Comparison of ENCODE assay signal across 14 cellular contexts in genomic region chr1:18121072-18121820, GRCh38. TPM values are rescaled to one million over a fixed set of nuclear protein-coding genes. Genes with fewer than 3 reads are reported as not detected.
A peak's percentile ranks its signal among the peaks of the same experiment; 100 is the strongest.
DNase-seq lines count a peak whose midpoint lies in the region; ATAC-seq lines count a peak whose summit lies in the region.
"Had no signal": no experiment of that assay in that cellular context is flagged by ENCODE, and none has a peak within 500 bp of the region (broad histone marks: within the 10 kb centered on the region; RNA-seq: fewer than 3 reads in every experiment).

No MANE protein-coding gene starts in this region.

- ATAC-seq in HG03439 (IDR thresholded peaks at IDR 0.05; ENCODE audit: unreplicated experiment) = no peak

- in situ Hi-C loops in G401 (cut with HindIII; ENCODE audit: low sequenced_read_pairs) = no loop called here

- DNase-seq in DMS79 (lab: John Stamatoyannopoulos, UW) (peak; percentile 60), G401 (ENCODE audit: low spot score) (peak; percentile 93), NCI-H2171 treated with DMSO at 0.1 percent for 48 hours (lab: John Stamatoyannopoulos, UW) (peak; percentile 61), cerebellum (ENCODE audit: low spot score) (peak; percentile 86), NCI-H446 (lab: John Stamatoyannopoulos, UW) (no peak), NCI-H2029 treated with DMSO at 0.1 percent for 48 hours (lab: John Stamatoyannopoulos, UW) (no peak)
- DNase-seq: Calu3; CD4-positive, alpha-beta T cell; DND-41; GF-D8; HCEC 1CT had no signal

RNA-seq across cellular contexts. Expression of gene IGSF21, which starts 13.6 kb away (rescaled TPM):
- not detected in 2 replicates for total RNA-seq in G401 (2014; rRNA removed; shearing (Covaris generic))
- total RNA-seq in cerebellum = 17.3 TPM
- total RNA-seq: B cell; Calu3; CD4-positive, alpha-beta T cell; H4 had no signal

Comparison
In these comparisons a context has a peak if more than half of its experiments do, and no peak if none do; other contexts are left out.
1. DNase-seq: peak in DMS79 (single experiment), G401 (single experiment), NCI-H2171 treated with DMSO at 0.1 percent for 48 hours (single experiment) and cerebellum (single experiment); none in NCI-H446 (0 of 2) and NCI-H2029 treated with DMSO at 0.1 percent for 48 hours (single experiment).
2. RNA of gene IGSF21, which starts 13.6 kb away (total RNA-seq): 17.3 TPM in cerebellum (single experiment); not detected in G401; every median in the first group is over 10 times any median in the second.